Comparison of ENCODE assay signal across 14 cellular contexts in genomic region chr1:197137322-197137721, GRCh38.
"Had no signal": no experiment of that assay in that cellular context is flagged by ENCODE, and none has a peak within 500 bp of the region (broad histone marks: within the 10 kb centered on the region; RNA-seq: fewer than 3 reads in every experiment).

No MANE protein-coding gene starts in this region.

- H3K27ac Mint-ChIP-seq: activated T-helper 17 cell treated with anti-CD3 and anti-CD28 coated beads, Interleukin-2, amount 50 U/mL, for 72 hours had no signal

- ATAC-seq: activated T-helper 17 cell treated with anti-CD3 and anti-CD28 coated beads, Interleukin-2, amount 50 U/mL, for 72 hours; gastrocnemius medialis; heart right ventricle; left colon; right lobe of liver had no signal

- H3K9me3 Mint-ChIP-seq: activated T-helper 17 cell treated with anti-CD3 and anti-CD28 coated beads, Interleukin-2, amount 50 U/mL, for 72 hours; neural crest cell had no signal

- H3K4me2 ChIP-seq: smooth muscle cell had no signal

- H3K4me3 ChIP-seq: gastrocnemius medialis, heart right ventricle, lung, ovary, right lobe of liver, smooth muscle cell had no signal

- H3K9me3 ChIP-seq: gastrocnemius medialis, heart right ventricle, ovary, right lobe of liver had no signal

- H3K4me3 Mint-ChIP-seq: activated T-helper 17 cell treated with anti-CD3 and anti-CD28 coated beads, Interleukin-2, amount 50 U/mL, for 72 hours; neural crest cell had no signal

- H3K4me1 ChIP-seq: gastrocnemius medialis, right lobe of liver had no signal

- DNase-seq: activated CD4-positive, CD25-positive, alpha-beta regulatory T cell treated with anti-CD3 and anti-CD28 coated beads, Interleukin-2, amount 50 U/mL, for 72 hours; activated naive CD4-positive, alpha-beta T cell treated with Interleukin-2 at 50 U/mL for 16 hours; activated T-cell treated with anti-CD3 and anti-CD28 coated beads for 4 hours; dermis blood vessel endothelial cell; gastrocnemius medialis; heart right ventricle; left colon; midbrain; ovary; right lobe of liver had no signal

- H3K36me3 ChIP-seq: gastrocnemius medialis, ovary, right lobe of liver had no signal

- H3K27ac ChIP-seq: gastrocnemius medialis, heart right ventricle, ovary, right lobe of liver had no signal

- H3K27me3 Mint-ChIP-seq: activated T-helper 17 cell treated with anti-CD3 and anti-CD28 coated beads, Interleukin-2, amount 50 U/mL, for 72 hours had no signal

- H3K27me3 ChIP-seq: gastrocnemius medialis, heart right ventricle, ovary, right lobe of liver had no signal
